15 cellular contexts compared by ENCODE assay signal in genomic region chr2:16630463-16630862, GRCh38. TPM values are rescaled to one million over a fixed set of nuclear protein-coding genes. Genes with fewer than 3 reads are reported as not detected.
DNase-seq lines count a peak whose midpoint lies in the region; ATAC-seq, FAIRE-seq and TF ChIP-seq lines count a peak whose summit lies in the region.
"Had no signal": no experiment of that assay in that cellular context is flagged by ENCODE, and none has a peak within 500 bp of the region (broad histone marks: within the 10 kb centered on the region; RNA-seq: fewer than 3 reads in every experiment).

No MANE protein-coding gene starts in this region.

- POLR2A ChIA-PET in naive thymus-derived CD4-positive, alpha-beta T cell (lab: Charles Lee), result no interaction called here

- ATAC-seq in HG03103 (IDR thresholded peaks at IDR 0.05; ENCODE audit: low read depth, unreplicated experiment) (peak; percentile 42), HG03097 (IDR thresholded peaks at IDR 0.05; ENCODE audit: low FRiP score, unreplicated experiment) (no peak)
- peak; percentile 65 for ATAC-seq in naive thymus-derived CD4-positive, alpha-beta T cell

- H3K4me3 ChIP-seq in naive thymus-derived CD4-positive, alpha-beta T cell (ENCODE audit: low read length), result no peak overlapping the region
- H3K4me3 ChIP-seq: breast epithelium, vagina had no signal

- intact Hi-C loops in naive thymus-derived CD4-positive, alpha-beta T cell (cut with micrococcal nuclease), result no loop called here

- CTCF ChIA-PET in naive thymus-derived CD4-positive, alpha-beta T cell (lab: Charles Lee), result interaction anchor here (0.6 kb wide), 1 partner anchor 1297 kb away, joined by 7 read pairs; no protein-coding TSS in a partner anchor

- H3K27ac Mint-ChIP-seq in naive thymus-derived CD4-positive, alpha-beta T cell, result no peak overlapping the region
- H3K27ac Mint-ChIP-seq: activated T-helper 1 cell treated with anti-CD3 and anti-CD28 coated beads, Interleukin-12 subunit alpha, Interleukin-12 subunit beta, Interleukin-2, Interleukin-4 antibody, amounts not matched to agents 30 ng/mL and 10 ng/mL and 1 ng/mL, durations not matched to agents 14 hours and 24 hours and 36 hours had no signal

- no peaks in the 10 kb centered on the region for H3K27me3 ChIP-seq in naive thymus-derived CD4-positive, alpha-beta T cell (ENCODE audit: control insufficient read depth in 2 of 2, insufficient read depth in 2 of 2, low read length in 2 of 2)
- H3K27me3 ChIP-seq: breast epithelium, vagina had no signal

- no peaks in the 10 kb centered on the region for H3K36me3 ChIP-seq in naive thymus-derived CD4-positive, alpha-beta T cell (ENCODE audit: control insufficient read depth in 2 of 3, insufficient read depth in 3 of 3, low read length in 3 of 3)
- H3K36me3 ChIP-seq: breast epithelium, vagina, WERI-Rb-1 had no signal

- no peaks in the 10 kb centered on the region for H3K9me3 Mint-ChIP-seq in naive thymus-derived CD4-positive, alpha-beta T cell
- H3K9me3 Mint-ChIP-seq: activated T-helper 1 cell treated with anti-CD3 and anti-CD28 coated beads, Interleukin-12 subunit alpha, Interleukin-12 subunit beta, Interleukin-2, Interleukin-4 antibody, amounts not matched to agents 30 ng/mL and 10 ng/mL and 1 ng/mL, durations not matched to agents 14 hours and 24 hours and 36 hours; CD8-positive, alpha-beta memory T cell had no signal

- peaks cover 7 to 48% (median 25%) of the 10 kb centered on the region in 7 donors for H3K4me1 Mint-ChIP-seq in naive thymus-derived CD4-positive, alpha-beta T cell

- no peaks in the 10 kb centered on the region for H3K4me1 ChIP-seq in naive thymus-derived CD4-positive, alpha-beta T cell (ENCODE audit: control insufficient read depth in 2 of 2, insufficient read depth in 2 of 2, low read length in 2 of 2)

- no peaks in the 10 kb centered on the region for H3K9me3 ChIP-seq in naive thymus-derived CD4-positive, alpha-beta T cell (ENCODE audit: control insufficient read depth in 2 of 3, low read length in 3 of 3)
- H3K9me3 ChIP-seq: breast epithelium, vagina had no signal

- no peak for FAIRE-seq in urothelium cell line (lab: Jason Lieb, UNC)

- H3K27ac ChIP-seq in naive thymus-derived CD4-positive, alpha-beta T cell (ENCODE audit: low read depth, low read length), result no peak overlapping the region
- H3K27ac ChIP-seq: epithelial cell of prostate, WERI-Rb-1 had no signal

- TF ChIP-seq CTCF in GM12874 (IDR thresholded peaks at IDR 0.05; ENCODE audit: insufficient read depth, low read depth, low read length), result peak; percentile 37; the same call in 1 of the 2 replicates

- H3K36me3 Mint-ChIP-seq in naive thymus-derived CD4-positive, alpha-beta T cell, result no peaks in the 10 kb centered on the region
- H3K36me3 Mint-ChIP-seq: CD8-positive, alpha-beta memory T cell had no signal

- H3K4me3 Mint-ChIP-seq in naive thymus-derived CD4-positive, alpha-beta T cell, result no peak overlapping the region
- H3K4me3 Mint-ChIP-seq: activated T-helper 1 cell treated with anti-CD3 and anti-CD28 coated beads, Interleukin-12 subunit alpha, Interleukin-12 subunit beta, Interleukin-2, Interleukin-4 antibody, amounts not matched to agents 30 ng/mL and 10 ng/mL and 1 ng/mL, durations not matched to agents 14 hours and 24 hours and 36 hours; CD8-positive, alpha-beta memory T cell had no signal

- H3K27me3 Mint-ChIP-seq in naive thymus-derived CD4-positive, alpha-beta T cell, result peaks cover 0 to 17% (median 6%) of the 10 kb centered on the region in 5 donors

- peak; percentile 61 for DNase-seq in SIG-M5 (lab: John Stamatoyannopoulos, UW)
- no peak for DNase-seq in naive thymus-derived CD4-positive, alpha-beta T cell
- DNase-seq in urothelium cell line (ENCODE audit: low spot score), result no peak
- no peak for DNase-seq in T1000 (lab: John Stamatoyannopoulos, UW)
- no peak for DNase-seq in AG20443 (ENCODE audit: low spot score)
- DNase-seq: CD8-positive, alpha-beta memory T cell; NCI-H2171; WERI-Rb-1 had no signal

RNA-seq across cellular contexts. Expression of gene CYRIA, which starts 35.2 kb away (rescaled TPM):
- total RNA-seq in naive thymus-derived CD4-positive, alpha-beta T cell, result 10 to 100 TPM in 1 of 5 experiments, 1 to 10 TPM in 2, under 1 TPM in 2; 0.16 to 48.7 (median 1.1) TPM
- 1 to 10 TPM in 1 of 2 donors, under 1 TPM in 1; 0.70 to 1.6 TPM for polyA plus RNA-seq in naive thymus-derived CD4-positive, alpha-beta T cell
